Comparison of ENCODE assay signal across 1 cellular context in the genomic region with DNA sequence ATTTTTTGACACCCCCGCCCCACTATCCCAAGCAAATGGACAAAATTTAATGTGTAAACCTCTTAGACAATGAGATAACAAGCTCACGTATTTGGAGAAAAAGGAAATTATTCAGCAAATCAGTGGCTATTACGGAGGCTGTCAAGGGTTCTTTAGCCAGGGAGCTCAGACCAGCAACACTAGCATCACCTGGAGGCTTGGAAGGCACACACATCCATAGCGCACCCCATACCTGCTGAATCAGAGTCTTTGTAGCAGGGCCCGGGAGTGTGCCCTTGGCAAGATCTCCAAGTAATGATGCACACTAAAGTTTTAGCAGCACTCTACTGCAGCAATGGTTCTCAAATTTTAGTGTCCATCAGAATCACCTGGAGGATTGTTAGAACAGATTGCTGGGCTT.
TF ChIP-seq lines count a peak whose summit lies in the region.

No MANE protein-coding gene starts in this region.

TF ChIP-seq in GM23338, 12 proteins besides CTCF, POLR2A, EP300 and RAD21 (continued from another document):
- TF ChIP-seq, protein P1, sequence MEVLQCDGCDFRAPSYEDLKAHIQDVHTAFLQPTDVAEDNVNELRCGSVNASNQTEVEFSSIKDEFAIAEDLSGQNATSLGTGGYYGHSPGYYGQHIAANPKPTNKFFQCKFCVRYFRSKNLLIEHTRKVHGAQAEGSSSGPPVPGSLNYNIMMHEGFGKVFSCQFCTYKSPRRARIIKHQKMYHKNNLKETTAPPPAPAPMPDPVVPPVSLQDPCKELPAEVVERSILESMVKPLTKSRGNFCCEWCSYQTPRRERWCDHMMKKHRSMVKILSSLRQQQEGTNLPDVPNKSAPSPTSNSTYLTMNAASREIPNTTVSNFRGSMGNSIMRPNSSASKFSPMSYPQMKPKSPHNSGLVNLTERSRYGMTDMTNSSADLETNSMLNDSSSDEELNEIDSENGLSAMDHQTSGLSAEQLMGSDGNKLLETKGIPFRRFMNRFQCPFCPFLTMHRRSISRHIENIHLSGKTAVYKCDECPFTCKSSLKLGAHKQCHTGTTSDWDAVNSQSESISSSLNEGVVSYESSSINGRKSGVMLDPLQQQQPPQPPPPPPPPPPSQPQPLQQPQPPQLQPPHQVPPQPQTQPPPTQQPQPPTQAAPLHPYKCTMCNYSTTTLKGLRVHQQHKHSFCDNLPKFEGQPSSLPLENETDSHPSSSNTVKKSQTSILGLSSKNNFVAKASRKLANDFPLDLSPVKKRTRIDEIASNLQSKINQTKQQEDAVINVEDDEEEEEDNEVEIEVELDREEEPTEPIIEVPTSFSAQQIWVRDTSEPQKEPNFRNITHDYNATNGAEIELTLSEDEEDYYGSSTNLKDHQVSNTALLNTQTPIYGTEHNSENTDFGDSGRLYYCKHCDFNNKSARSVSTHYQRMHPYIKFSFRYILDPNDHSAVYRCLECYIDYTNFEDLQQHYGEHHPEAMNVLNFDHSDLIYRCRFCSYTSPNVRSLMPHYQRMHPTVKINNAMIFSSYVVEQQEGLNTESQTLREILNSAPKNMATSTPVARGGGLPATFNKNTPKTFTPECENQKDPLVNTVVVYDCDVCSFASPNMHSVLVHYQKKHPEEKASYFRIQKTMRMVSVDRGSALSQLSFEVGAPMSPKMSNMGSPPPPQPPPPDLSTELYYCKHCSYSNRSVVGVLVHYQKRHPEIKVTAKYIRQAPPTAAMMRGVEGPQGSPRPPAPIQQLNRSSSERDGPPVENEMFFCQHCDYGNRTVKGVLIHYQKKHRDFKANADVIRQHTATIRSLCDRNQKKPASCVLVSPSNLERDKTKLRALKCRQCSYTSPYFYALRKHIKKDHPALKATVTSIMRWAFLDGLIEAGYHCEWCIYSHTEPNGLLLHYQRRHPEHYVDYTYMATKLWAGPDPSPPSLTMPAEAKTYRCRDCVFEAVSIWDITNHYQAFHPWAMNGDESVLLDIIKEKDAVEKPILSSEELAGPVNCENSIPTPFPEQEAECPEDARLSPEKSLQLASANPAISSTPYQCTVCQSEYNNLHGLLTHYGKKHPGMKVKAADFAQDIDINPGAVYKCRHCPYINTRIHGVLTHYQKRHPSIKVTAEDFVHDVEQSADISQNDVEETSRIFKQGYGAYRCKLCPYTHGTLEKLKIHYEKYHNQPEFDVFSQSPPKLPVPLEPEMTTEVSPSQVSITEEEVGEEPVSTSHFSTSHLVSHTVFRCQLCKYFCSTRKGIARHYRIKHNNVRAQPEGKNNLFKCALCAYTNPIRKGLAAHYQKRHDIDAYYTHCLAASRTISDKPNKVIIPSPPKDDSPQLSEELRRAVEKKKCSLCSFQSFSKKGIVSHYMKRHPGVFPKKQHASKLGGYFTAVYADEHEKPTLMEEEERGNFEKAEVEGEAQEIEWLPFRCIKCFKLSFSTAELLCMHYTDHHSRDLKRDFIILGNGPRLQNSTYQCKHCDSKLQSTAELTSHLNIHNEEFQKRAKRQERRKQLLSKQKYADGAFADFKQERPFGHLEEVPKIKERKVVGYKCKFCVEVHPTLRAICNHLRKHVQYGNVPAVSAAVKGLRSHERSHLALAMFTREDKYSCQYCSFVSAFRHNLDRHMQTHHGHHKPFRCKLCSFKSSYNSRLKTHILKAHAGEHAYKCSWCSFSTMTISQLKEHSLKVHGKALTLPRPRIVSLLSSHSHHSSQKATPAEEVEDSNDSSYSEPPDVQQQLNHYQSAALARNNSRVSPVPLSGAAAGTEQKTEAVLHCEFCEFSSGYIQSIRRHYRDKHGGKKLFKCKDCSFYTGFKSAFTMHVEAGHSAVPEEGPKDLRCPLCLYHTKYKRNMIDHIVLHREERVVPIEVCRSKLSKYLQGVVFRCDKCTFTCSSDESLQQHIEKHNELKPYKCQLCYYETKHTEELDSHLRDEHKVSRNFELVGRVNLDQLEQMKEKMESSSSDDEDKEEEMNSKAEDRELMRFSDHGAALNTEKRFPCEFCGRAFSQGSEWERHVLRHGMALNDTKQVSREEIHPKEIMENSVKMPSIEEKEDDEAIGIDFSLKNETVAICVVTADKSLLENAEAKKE (CRISPR knock-in tag; IDR thresholded peaks at IDR 0.05): no peak
- TF ChIP-seq JUNB (IDR thresholded peaks at IDR 0.05; ENCODE audit: unreplicated experiment): no peak
- TF ChIP-seq POLR2AphosphoS5 (IDR thresholded peaks at IDR 0.05; ENCODE audit: low read depth): no peak
TF ChIP-seq in GM23338: peak in this region for 0.
